16 cellular contexts compared by ENCODE assay signal in the genomic region with DNA sequence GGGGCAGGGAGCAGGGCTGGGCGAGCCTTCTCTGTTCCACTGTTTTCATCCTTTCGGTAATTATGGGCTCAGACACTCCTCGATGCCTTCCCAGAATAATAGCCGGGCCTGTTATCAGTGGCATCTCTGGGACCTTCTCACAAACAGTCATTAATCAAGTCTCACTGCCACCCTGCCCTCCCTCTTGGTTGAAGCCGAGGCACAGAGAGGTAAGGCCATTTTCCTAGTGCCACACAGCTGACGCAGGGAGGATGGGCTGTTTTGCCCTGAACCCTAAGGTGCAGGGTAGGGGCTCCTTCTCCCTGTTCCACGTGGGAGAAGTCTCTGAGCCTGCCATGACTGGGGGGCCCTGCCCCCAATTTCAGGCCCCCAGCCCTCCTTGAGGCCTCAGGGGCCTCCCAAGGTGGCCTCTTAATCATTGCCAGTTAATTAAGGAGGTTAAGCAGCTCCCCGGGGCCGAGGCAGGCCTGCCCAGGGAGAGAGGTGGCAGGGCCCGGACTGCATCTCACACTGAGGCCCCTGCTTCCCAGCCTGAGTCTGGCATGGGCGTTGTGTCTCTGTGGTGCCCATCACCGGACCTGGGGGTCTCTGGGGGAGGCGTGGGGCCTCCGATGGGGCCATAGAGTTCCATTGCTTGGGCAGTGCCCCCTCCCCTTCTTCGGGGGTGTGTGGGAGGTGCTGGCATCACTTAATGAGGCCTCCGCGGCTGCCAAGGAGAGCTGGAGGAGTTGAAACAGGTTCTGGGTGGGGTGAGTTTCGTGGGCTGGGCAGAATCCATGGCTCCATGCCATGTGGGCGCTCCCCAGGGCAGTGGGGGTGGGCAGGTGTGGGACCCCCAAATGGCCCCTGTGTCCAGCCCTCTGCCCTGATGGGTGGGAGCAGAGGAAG. TPM values are rescaled to one million over a fixed set of nuclear protein-coding genes. Genes with fewer than 3 reads are reported as not detected.
DNase-seq lines count a peak whose midpoint lies in the region; ATAC-seq and TF ChIP-seq lines count a peak whose summit lies in the region.
"Had no signal": no experiment of that assay in that cellular context is flagged by ENCODE, and none has a peak within 500 bp of the region (broad histone marks: within the 10 kb centered on the region; RNA-seq: fewer than 3 reads in every experiment).

No MANE protein-coding gene starts in this region.

- peak; percentile 40 for ATAC-seq in stimulated activated naive CD8-positive, alpha-beta T cell treated with anti-CD3 and anti-CD28 coated beads, Interleukin-15, amount 100 ng/mL, for 72 hours
- no peak for ATAC-seq in stimulated activated naive CD8-positive, alpha-beta T cell treated with anti-CD3 and anti-CD28 coated beads, Interleukin-15, Interleukin-2, amounts not matched to agents 100 U/mL and 50 U/mL, for 24 hours
- ATAC-seq in esophagus mucosa (peak; percentile 37), omental fat pad (ENCODE audit: low FRiP score) (peak; percentile 24), HG03354 (IDR thresholded peaks at IDR 0.05; ENCODE audit: poor library complexity, severe bottlenecking, unreplicated experiment) (no peak), HG03175 (IDR thresholded peaks at IDR 0.05; ENCODE audit: unreplicated experiment) (no peak)

- no peak overlapping the region for H3K4me3 Mint-ChIP-seq in stimulated activated naive CD8-positive, alpha-beta T cell treated with anti-CD3 and anti-CD28 coated beads, Interleukin-15, amount 100 ng/mL, for 72 hours

- no peaks in the 10 kb centered on the region for H3K27me3 Mint-ChIP-seq in stimulated activated naive CD8-positive, alpha-beta T cell treated with anti-CD3 and anti-CD28 coated beads, Interleukin-15, amount 100 ng/mL, for 72 hours

- TF ChIP-seq CTCF in omental fat pad (IDR thresholded peaks at IDR 0.05): no peak

- DNase-seq in stimulated activated naive CD8-positive, alpha-beta T cell treated with anti-CD3 and anti-CD28 coated beads, Interleukin-15, amount 100 ng/mL, for 72 hours: no peak
- no peak for DNase-seq in stimulated activated naive CD8-positive, alpha-beta T cell treated with anti-CD3 and anti-CD28 coated beads, Interleukin-15, Interleukin-2, amounts not matched to agents 100 U/mL and 50 U/mL, for 24 hours
- no peak for DNase-seq in omental fat pad (ENCODE audit: low spot score)
- DNase-seq in COLO829 (ENCODE audit: low spot score): no peak
- no peak for DNase-seq in SKM-1 (lab: John Stamatoyannopoulos, UW; ENCODE audit: unreplicated experiment)
- DNase-seq: DMS153, KG1, NCI-H1048, NCI-H1436 treated with DMSO at 0.1 percent for 48 hours, NCI-H2029 treated with DMSO at 0.1 percent for 48 hours, NCI-H2171 treated with DMSO at 0.1 percent for 48 hours, NCI-H82, Right ventricle myocardium superior had no signal

- H3K27ac Mint-ChIP-seq in stimulated activated naive CD8-positive, alpha-beta T cell treated with anti-CD3 and anti-CD28 coated beads, Interleukin-15, amount 100 ng/mL, for 72 hours: peak overlapping the region in 1 of 2 donors; percentile 79

- H3K4me1 Mint-ChIP-seq in stimulated activated naive CD8-positive, alpha-beta T cell treated with anti-CD3 and anti-CD28 coated beads, Interleukin-15, amount 100 ng/mL, for 72 hours: peaks cover 18% of the 10 kb centered on the region

- no peaks in the 10 kb centered on the region for H3K9me3 Mint-ChIP-seq in stimulated activated naive CD8-positive, alpha-beta T cell treated with anti-CD3 and anti-CD28 coated beads, Interleukin-15, amount 100 ng/mL, for 72 hours

RNA-seq across cellular contexts. Expression of a gene that starts 42.9 kb away (rescaled TPM):
- total RNA-seq in esophagus mucosa (59.8 TPM), omental fat pad (100 to 1,000 TPM; 158 to 345 (median 227) TPM)

Comparison
In these comparisons a context has a peak if more than half of its experiments do, and no peak if none do; other contexts are left out.
1. ATAC-seq: peak in stimulated activated naive CD8-positive, alpha-beta T cell treated with anti-CD3 and anti-CD28 coated beads, Interleukin-15, amount 100 ng/mL, for 72 hours (single experiment), esophagus mucosa (single experiment) and omental fat pad (single experiment); none in stimulated activated naive CD8-positive, alpha-beta T cell treated with anti-CD3 and anti-CD28 coated beads, Interleukin-15, Interleukin-2, amounts not matched to agents 100 U/mL and 50 U/mL, for 24 hours (single experiment), HG03354 (single experiment) and HG03175 (single experiment).